23 cellular contexts compared by ENCODE assay signal in the genomic region with DNA sequence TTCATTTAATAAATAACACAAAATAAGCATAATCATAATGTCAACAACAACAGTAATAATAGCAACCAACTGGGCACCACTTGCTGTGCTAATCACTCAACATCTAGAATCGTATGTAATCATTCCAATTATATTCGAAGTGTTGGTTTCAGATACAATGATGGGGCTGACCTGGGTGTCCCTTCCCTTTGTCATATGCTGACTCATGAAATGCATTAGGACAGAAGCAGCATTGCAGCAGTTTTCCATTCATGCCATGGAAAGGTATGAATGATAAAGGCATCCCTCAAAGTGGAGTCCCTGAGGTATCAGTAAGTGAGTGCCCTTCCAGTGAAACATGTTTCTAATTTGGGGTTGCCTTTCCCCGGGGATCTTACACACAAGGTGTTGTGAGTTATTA. TPM values are rescaled to one million over a fixed set of nuclear protein-coding genes. Genes with fewer than 3 reads are reported as not detected.
"Had no signal": no experiment of that assay in that cellular context is flagged by ENCODE, and none has a peak within 500 bp of the region (broad histone marks: within the 10 kb centered on the region; RNA-seq: fewer than 3 reads in every experiment).

No MANE protein-coding gene starts in this region.

- H3K9me3 ChIP-seq: left ventricle myocardium inferior, ovary, psoas muscle, thyroid gland had no signal

- H3K4me1 ChIP-seq: foreskin keratinocyte, left ventricle myocardium inferior, psoas muscle, thyroid gland had no signal

- FAIRE-seq: astrocyte had no signal

- H3K4me3 ChIP-seq: ovary, thyroid gland had no signal

- DNase-seq: activated B cell treated with CpG ODN at 0.5 μM for 24 hours; activated CD4-positive, alpha-beta T cell treated with anti-CD3 and anti-CD28 coated beads for 36 hours; activated CD4-positive, alpha-beta T cell treated with anti-CD3 and anti-CD28 coated beads, Interleukin-2, amount 50 U/mL, for 48 hours; activated CD8-positive, alpha-beta memory T cell treated with anti-CD3 and anti-CD28 coated beads, Interleukin-2, amount 50 U/mL, for 48 hours; activated naive CD4-positive, alpha-beta T cell treated with Interleukin-2 at 50 U/mL for 16 hours; activated naive CD8-positive, alpha-beta T cell treated with anti-CD3 and anti-CD28 coated beads for 36 hours; activated T-cell treated with anti-CD3 and anti-CD28 coated beads, Interleukin-2, amount 50 U/mL, for 4 hours; central memory CD4-positive, alpha-beta T cell; effector CD8-positive, alpha-beta T cell; left ventricle myocardium inferior; ovary; psoas muscle; right cardiac atrium; stimulated activated CD4-positive, alpha-beta T cell treated with anti-CD3 and anti-CD28 coated beads, Interleukin-12 subunit alpha, Interleukin-12 subunit beta, amount 100 ng/mL, for 4 hours; substantia nigra; T-helper 9 cell; thyroid gland had no signal

- ATAC-seq: activated CD4-positive, alpha-beta T cell treated with anti-CD3 and anti-CD28 coated beads for 36 hours; activated T-cell treated with anti-CD3 and anti-CD28 coated beads, Interleukin-2, amount 50 U/mL, for 4 hours; naive thymus-derived CD8-positive, alpha-beta T cell; right cardiac atrium had no signal

- H3K36me3 ChIP-seq: left ventricle myocardium inferior, ovary, thyroid gland had no signal

- H3K27me3 ChIP-seq: foreskin keratinocyte, ovary, thyroid gland had no signal

- H3K27ac ChIP-seq: left ventricle myocardium inferior, ovary, psoas muscle, thyroid gland had no signal

RNA-seq across cellular contexts. Expression of a gene that starts 46.3 kb away (rescaled TPM):
- total RNA-seq: activated B cell treated with CpG ODN at 0.5 μM for 24 hours; activated CD4-positive, alpha-beta T cell treated with anti-CD3 and anti-CD28 coated beads for 36 hours; activated CD8-positive, alpha-beta memory T cell treated with anti-CD3 and anti-CD28 coated beads for 36 hours; activated naive CD8-positive, alpha-beta T cell treated with anti-CD3 and anti-CD28 coated beads for 36 hours; activated T-cell treated with anti-CD3 and anti-CD28 coated beads, Interleukin-2, amount 50 U/mL, for 4 hours; dermis blood vessel endothelial cell; foreskin keratinocyte; left ventricle myocardium inferior; lung microvascular endothelial cell; naive thymus-derived CD8-positive, alpha-beta T cell; psoas muscle had no signal
- polyA plus RNA-seq: foreskin keratinocyte; naive thymus-derived CD8-positive, alpha-beta T cell had no signal
